In the genomic region with DNA sequence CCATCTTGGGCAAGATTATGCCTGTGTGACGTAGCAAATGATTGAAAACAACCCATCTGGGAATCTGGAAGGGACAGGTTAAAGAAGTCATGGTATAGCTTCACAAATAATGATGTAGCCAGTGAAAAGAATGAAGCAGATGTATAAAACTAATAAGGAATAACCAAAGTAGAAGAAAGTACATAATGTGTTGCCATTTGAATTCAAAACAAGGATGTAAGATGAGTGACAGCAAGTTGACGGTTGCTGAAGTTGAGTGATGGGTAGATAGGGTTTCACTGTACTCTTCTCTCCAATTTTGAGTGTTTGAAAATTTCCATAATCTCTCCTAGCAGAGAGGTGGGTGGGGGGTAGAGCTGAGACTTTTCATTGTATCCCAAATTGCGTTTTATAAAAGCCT, we compare ENCODE assay signal across 3 cellular contexts.
TF ChIP-seq lines count a peak whose summit lies in the region.

No MANE protein-coding gene starts in this region.

TF ChIP-seq in HepG2, 621 proteins besides CTCF, POLR2A, EP300 and RAD21:
- TF ChIP-seq CREB1 (IDR thresholded peaks at IDR 0.05) = peak; percentile 39; the same call in 1 of the 2 replicates
- TF ChIP-seq CREB1 (CRISPR knock-in tag; IDR thresholded peaks at IDR 0.05) = no peak
- TF ChIP-seq, protein P1, sequence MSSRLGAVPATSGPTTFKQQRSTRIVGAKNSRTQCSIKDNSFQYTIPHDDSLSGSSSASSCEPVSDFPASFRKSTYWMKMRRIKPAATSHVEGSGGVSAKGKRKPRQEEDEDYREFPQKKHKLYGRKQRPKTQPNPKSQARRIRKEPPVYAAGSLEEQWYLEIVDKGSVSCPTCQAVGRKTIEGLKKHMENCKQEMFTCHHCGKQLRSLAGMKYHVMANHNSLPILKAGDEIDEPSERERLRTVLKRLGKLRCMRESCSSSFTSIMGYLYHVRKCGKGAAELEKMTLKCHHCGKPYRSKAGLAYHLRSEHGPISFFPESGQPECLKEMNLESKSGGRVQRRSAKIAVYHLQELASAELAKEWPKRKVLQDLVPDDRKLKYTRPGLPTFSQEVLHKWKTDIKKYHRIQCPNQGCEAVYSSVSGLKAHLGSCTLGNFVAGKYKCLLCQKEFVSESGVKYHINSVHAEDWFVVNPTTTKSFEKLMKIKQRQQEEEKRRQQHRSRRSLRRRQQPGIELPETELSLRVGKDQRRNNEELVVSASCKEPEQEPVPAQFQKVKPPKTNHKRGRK (CRISPR knock-in tag; IDR thresholded peaks at IDR 0.05) = no peak
TF ChIP-seq in HepG2: peak in this region for 1.

TF ChIP-seq in GM12878, 131 proteins besides CTCF, POLR2A, EP300 and RAD21:
- TF ChIP-seq MTA2 (IDR thresholded peaks at IDR 0.05; ENCODE audit: low read depth) = no peak
- no peak for TF ChIP-seq RBBP5 (conservative IDR thresholded peaks at IDR 0.05)
- TF ChIP-seq, protein P2, sequence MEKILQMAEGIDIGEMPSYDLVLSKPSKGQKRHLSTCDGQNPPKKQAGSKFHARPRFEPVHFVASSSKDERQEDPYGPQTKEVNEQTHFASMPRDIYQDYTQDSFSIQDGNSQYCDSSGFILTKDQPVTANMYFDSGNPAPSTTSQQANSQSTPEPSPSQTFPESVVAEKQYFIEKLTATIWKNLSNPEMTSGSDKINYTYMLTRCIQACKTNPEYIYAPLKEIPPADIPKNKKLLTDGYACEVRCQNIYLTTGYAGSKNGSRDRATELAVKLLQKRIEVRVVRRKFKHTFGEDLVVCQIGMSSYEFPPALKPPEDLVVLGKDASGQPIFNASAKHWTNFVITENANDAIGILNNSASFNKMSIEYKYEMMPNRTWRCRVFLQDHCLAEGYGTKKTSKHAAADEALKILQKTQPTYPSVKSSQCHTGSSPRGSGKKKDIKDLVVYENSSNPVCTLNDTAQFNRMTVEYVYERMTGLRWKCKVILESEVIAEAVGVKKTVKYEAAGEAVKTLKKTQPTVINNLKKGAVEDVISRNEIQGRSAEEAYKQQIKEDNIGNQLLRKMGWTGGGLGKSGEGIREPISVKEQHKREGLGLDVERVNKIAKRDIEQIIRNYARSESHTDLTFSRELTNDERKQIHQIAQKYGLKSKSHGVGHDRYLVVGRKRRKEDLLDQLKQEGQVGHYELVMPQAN (conservative IDR thresholded peaks at IDR 0.05) = no peak

TF ChIP-seq in neural cell, 6 proteins besides CTCF, POLR2A, EP300 and RAD21:
- TF ChIP-seq, protein P3, sequence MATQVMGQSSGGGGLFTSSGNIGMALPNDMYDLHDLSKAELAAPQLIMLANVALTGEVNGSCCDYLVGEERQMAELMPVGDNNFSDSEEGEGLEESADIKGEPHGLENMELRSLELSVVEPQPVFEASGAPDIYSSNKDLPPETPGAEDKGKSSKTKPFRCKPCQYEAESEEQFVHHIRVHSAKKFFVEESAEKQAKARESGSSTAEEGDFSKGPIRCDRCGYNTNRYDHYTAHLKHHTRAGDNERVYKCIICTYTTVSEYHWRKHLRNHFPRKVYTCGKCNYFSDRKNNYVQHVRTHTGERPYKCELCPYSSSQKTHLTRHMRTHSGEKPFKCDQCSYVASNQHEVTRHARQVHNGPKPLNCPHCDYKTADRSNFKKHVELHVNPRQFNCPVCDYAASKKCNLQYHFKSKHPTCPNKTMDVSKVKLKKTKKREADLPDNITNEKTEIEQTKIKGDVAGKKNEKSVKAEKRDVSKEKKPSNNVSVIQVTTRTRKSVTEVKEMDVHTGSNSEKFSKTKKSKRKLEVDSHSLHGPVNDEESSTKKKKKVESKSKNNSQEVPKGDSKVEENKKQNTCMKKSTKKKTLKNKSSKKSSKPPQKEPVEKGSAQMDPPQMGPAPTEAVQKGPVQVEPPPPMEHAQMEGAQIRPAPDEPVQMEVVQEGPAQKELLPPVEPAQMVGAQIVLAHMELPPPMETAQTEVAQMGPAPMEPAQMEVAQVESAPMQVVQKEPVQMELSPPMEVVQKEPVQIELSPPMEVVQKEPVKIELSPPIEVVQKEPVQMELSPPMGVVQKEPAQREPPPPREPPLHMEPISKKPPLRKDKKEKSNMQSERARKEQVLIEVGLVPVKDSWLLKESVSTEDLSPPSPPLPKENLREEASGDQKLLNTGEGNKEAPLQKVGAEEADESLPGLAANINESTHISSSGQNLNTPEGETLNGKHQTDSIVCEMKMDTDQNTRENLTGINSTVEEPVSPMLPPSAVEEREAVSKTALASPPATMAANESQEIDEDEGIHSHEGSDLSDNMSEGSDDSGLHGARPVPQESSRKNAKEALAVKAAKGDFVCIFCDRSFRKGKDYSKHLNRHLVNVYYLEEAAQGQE (IDR thresholded peaks at IDR 0.05; ENCODE audit: borderline replicate concordance) = peak; percentile 71
- TF ChIP-seq TAF1 (IDR thresholded peaks at IDR 0.05; ENCODE audit: low read depth) = no peak
- TF ChIP-seq MXI1 (conservative IDR thresholded peaks at IDR 0.05; ENCODE audit: poor library complexity, severe bottlenecking) = no peak
- TF ChIP-seq POLR2AphosphoS5 (IDR thresholded peaks at IDR 0.05) = peak; percentile 45
TF ChIP-seq in neural cell: peak in this region for 2.
